ENCODE assay signal across 1 cellular context in the genomic region with DNA sequence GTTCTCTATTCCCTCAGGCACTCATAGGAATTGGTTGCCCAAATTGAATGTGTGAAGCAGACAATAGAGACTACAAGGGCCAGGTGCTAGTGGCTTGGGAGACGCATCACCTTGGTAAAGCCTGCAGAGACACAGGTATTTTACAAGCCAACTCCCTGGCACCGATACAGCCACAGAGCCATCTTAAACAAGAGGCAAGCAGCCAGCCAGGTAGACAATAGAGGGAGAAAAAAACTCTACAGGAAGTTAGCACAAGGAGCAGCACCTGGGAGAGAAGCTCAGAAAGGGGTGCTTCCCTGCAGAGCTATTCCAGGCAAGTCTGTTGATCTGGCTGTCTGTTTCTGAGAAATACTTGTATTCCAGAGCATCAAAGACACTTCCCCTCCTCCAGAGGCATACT.
A peak's percentile ranks its signal among the peaks of the same experiment; 100 is the strongest.
TF ChIP-seq lines count a peak whose summit lies in the region.

No MANE protein-coding gene starts in this region.

TF ChIP-seq in HEK293, 187 proteins besides CTCF, POLR2A, EP300 and RAD21:
- TF ChIP-seq ZNF600 (tag by site-specific recombination; IDR thresholded peaks at IDR 0.05), result peak; percentile 54; the same call in 1 of the 2 replicates
- TF ChIP-seq, protein P1, sequence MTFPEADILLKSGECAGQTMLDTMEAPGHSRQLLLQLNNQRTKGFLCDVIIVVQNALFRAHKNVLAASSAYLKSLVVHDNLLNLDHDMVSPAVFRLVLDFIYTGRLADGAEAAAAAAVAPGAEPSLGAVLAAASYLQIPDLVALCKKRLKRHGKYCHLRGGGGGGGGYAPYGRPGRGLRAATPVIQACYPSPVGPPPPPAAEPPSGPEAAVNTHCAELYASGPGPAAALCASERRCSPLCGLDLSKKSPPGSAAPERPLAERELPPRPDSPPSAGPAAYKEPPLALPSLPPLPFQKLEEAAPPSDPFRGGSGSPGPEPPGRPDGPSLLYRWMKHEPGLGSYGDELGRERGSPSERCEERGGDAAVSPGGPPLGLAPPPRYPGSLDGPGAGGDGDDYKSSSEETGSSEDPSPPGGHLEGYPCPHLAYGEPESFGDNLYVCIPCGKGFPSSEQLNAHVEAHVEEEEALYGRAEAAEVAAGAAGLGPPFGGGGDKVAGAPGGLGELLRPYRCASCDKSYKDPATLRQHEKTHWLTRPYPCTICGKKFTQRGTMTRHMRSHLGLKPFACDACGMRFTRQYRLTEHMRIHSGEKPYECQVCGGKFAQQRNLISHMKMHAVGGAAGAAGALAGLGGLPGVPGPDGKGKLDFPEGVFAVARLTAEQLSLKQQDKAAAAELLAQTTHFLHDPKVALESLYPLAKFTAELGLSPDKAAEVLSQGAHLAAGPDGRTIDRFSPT (tag by site-specific recombination; IDR thresholded peaks at IDR 0.05), result no peak
